Comparison of ENCODE assay signal across 15 cellular contexts in the genomic region with DNA sequence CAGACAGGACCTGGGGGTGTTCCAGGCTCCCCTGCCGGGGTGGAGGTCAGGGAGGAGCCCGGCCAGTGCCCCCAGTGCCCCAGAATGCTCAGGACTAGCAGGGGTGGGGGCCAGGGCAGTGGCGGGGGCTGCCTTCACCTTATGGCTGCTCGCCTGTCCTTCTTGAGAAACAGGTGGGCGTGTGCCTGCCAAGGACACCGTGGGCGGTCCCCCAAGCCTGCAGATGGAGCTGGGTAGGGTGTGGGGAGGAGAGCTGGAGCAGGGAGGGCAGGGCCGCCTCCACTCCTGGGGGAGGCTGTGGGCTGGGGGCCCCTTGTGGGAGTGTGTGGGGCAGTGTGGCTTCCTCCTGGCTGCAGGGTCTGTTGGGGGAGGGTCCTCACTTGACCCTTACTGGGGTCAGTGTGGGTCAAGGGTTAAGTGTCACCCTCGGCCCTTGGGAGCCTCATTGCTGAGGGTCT.
DNase-seq lines count a peak whose midpoint lies in the region; ATAC-seq, FAIRE-seq and TF ChIP-seq lines count a peak whose summit lies in the region.
"Had no signal": no experiment of that assay in that cellular context is flagged by ENCODE, and none has a peak within 500 bp of the region (broad histone marks: within the 10 kb centered on the region; RNA-seq: fewer than 3 reads in every experiment).

No MANE protein-coding gene starts in this region.

- no peaks in the 10 kb centered on the region for H3K9me3 Mint-ChIP-seq in stimulated activated naive CD8-positive, alpha-beta T cell treated with anti-CD3 and anti-CD28 coated beads, Interleukin-15, Interleukin-2, amounts not matched to agents 100 ng/mL and 50 ng/mL, for 24 hours
- no peaks in the 10 kb centered on the region for H3K9me3 Mint-ChIP-seq in mesothelial cell of epicardium

- H2AFZ ChIP-seq in endothelial cell of umbilical vein (ENCODE audit: low read depth, low read length) = no peak overlapping the region

- H3K4me3 Mint-ChIP-seq in stimulated activated naive CD8-positive, alpha-beta T cell treated with anti-CD3 and anti-CD28 coated beads, Interleukin-15, Interleukin-2, amounts not matched to agents 100 ng/mL and 50 ng/mL, for 24 hours = no peak overlapping the region
- no peak overlapping the region for H3K4me3 Mint-ChIP-seq in mesothelial cell of epicardium

- POLR2A ChIA-PET in endothelial cell of umbilical vein (lab: Charles Lee) = interaction anchor here (0.6 kb wide), 1 partner anchor 82 kb away, joined by 11 read pairs; no protein-coding TSS in a partner anchor

- BruUV-seq in endothelial cell of umbilical vein (replicated peaks; lab: Mats Ljungman, UMichigan) = no TSS peak

- TF ChIP-seq CTCF in endothelial cell of umbilical vein (IDR thresholded peaks at IDR 0.05; ENCODE audit: extremely low read depth in 1 of 2, insufficient read depth in 1 of 2, low read depth in 1 of 2, low read length in 2 of 2) = no peak
- TF ChIP-seq CTCF in mesothelial cell of epicardium (IDR thresholded peaks at IDR 0.05; ENCODE audit: unreplicated experiment) = no peak

- CTCF ChIA-PET in endothelial cell of umbilical vein (lab: Charles Lee) = no interaction called here

- H3K9ac ChIP-seq in endothelial cell of umbilical vein (replicated peaks; ENCODE audit: extremely low read depth, insufficient read depth, low read length) = no peak overlapping the region

- H3K27ac ChIP-seq in endothelial cell of umbilical vein (ENCODE audit: insufficient read depth, low read depth, low read length) (no peak overlapping the region), aorta (ENCODE audit: low read depth in 1 of 2, low read length in 2 of 2) (no peak overlapping the region)

- no peaks in the 10 kb centered on the region for H3K9me1 ChIP-seq in endothelial cell of umbilical vein (replicated peaks; ENCODE audit: control insufficient read depth, extremely low read depth, insufficient read depth, low read length)

- no peak overlapping the region for H3K4me3 ChIP-seq in endothelial cell of umbilical vein (replicated peaks in 1 of 3; ENCODE audit: insufficient read depth in 1 of 3, low read depth in 1 of 3, low read length in 3 of 3)
- no peak overlapping the region for H3K4me3 ChIP-seq in aorta (ENCODE audit: low read length in 2 of 2)
- H3K4me3 ChIP-seq: MG63 had no signal

- no peaks in the 10 kb centered on the region for H3K27me3 Mint-ChIP-seq in stimulated activated naive CD8-positive, alpha-beta T cell treated with anti-CD3 and anti-CD28 coated beads, Interleukin-15, Interleukin-2, amounts not matched to agents 100 ng/mL and 50 ng/mL, for 24 hours
- no peaks in the 10 kb centered on the region for H3K27me3 Mint-ChIP-seq in mesothelial cell of epicardium (ENCODE audit: low read depth)

- intact Hi-C loops in endothelial cell of umbilical vein (cut with micrococcal nuclease) = loop anchor here (5.0 kb wide), 1 partner anchor 72 kb away; no protein-coding TSS in a partner anchor
- intact Hi-C loops in aorta (cut with DNase I) = no loop called here

- no peaks in the 10 kb centered on the region for H4K20me1 ChIP-seq in endothelial cell of umbilical vein (replicated peaks; ENCODE audit: control insufficient read depth, extremely low read depth, insufficient read depth, low read length)

- no peak overlapping the region for H3K4me2 ChIP-seq in endothelial cell of umbilical vein (ENCODE audit: insufficient read depth, low read length)

- no peaks in the 10 kb centered on the region for H3K79me2 ChIP-seq in endothelial cell of umbilical vein (ENCODE audit: control insufficient read depth, insufficient read depth, low read length)

- 10 to 17% methylated on average over 9 of the region's 9 CpGs for WGBS in aorta, 2 donors

- no peak for DNase-seq in stimulated activated naive CD8-positive, alpha-beta T cell treated with anti-CD3 and anti-CD28 coated beads, Interleukin-15, Interleukin-2, amounts not matched to agents 100 U/mL and 50 U/mL, for 24 hours
- DNase-seq in endothelial cell of umbilical vein (ENCODE audit: low read depth, low spot score) = peak; percentile 38
- DNase-seq in mesothelial cell of epicardium (ENCODE audit: low spot score in 2 of 2, unreplicated experiment in 2 of 2) = no peak
- DNase-seq in aorta = no peak
- no peak for DNase-seq in GM12892 (ENCODE audit: insufficient read length)
- no peak for DNase-seq in activated gamma-delta T cell treated with Interleukin-2 at 50 U/mL for 16 hours
- no peak for DNase-seq in NCI-H2171 treated with DMSO at 0.1 percent for 48 hours (lab: John Stamatoyannopoulos, UW)
- DNase-seq: activated CD4-positive, alpha-beta T cell treated with anti-CD3 and anti-CD28 coated beads for 4 hours; activated effector memory CD4-positive, alpha-beta T cell treated with Interleukin-2 at 50 U/mL for 16 hours; left colon; MG63; NCI-H526 treated with DMSO at 0.1 percent for 48 hours had no signal

- H3K36me3 ChIP-seq in endothelial cell of umbilical vein (ENCODE audit: control insufficient read depth in 2 of 2, extremely low read depth in 1 of 2, insufficient read depth in 2 of 2, low read length in 2 of 2) (peaks cover 0 to 3% of the 10 kb centered on the region in 2 experiments), aorta (ENCODE audit: control insufficient read depth in 1 of 2, insufficient read depth in 2 of 2, low read length in 1 of 2) (no peaks in the 10 kb centered on the region)
- H3K36me3 ChIP-seq: MG63 had no signal

- H3K36me3 Mint-ChIP-seq in stimulated activated naive CD8-positive, alpha-beta T cell treated with anti-CD3 and anti-CD28 coated beads, Interleukin-15, Interleukin-2, amounts not matched to agents 100 ng/mL and 50 ng/mL, for 24 hours (ENCODE audit: low read depth) = peaks cover 4% of the 10 kb centered on the region
- H3K36me3 Mint-ChIP-seq in mesothelial cell of epicardium = no peaks in the 10 kb centered on the region

- H3K27ac Mint-ChIP-seq in stimulated activated naive CD8-positive, alpha-beta T cell treated with anti-CD3 and anti-CD28 coated beads, Interleukin-15, Interleukin-2, amounts not matched to agents 100 ng/mL and 50 ng/mL, for 24 hours = peak overlapping the region; percentile 91
- peak overlapping the region; percentile 96 for H3K27ac Mint-ChIP-seq in mesothelial cell of epicardium

- H3K9me3 ChIP-seq in endothelial cell of umbilical vein (replicated peaks; ENCODE audit: control insufficient read depth, insufficient read depth, low read length) (no peaks in the 10 kb centered on the region), aorta (ENCODE audit: control insufficient read depth, low read length) (no peaks in the 10 kb centered on the region)
- H3K9me3 ChIP-seq: MG63, thoracic aorta had no signal

- dilution Hi-C loops in endothelial cell of umbilical vein (cut with MboI; ENCODE audit: extremely low pct_ligation_motif_present, low sequenced_read_pairs) = no loop called here

- H3K27me3 ChIP-seq in endothelial cell of umbilical vein (ENCODE audit: control insufficient read depth in 2 of 2, insufficient read depth in 2 of 2, low read length in 2 of 2) (no peaks in the 10 kb centered on the region), aorta (ENCODE audit: control insufficient read depth in 1 of 2, insufficient read depth in 2 of 2, low read length in 1 of 2) (no peaks in the 10 kb centered on the region)
- H3K27me3 ChIP-seq: MG63 had no signal

- peaks cover 40% of the 10 kb centered on the region for H3K4me1 Mint-ChIP-seq in stimulated activated naive CD8-positive, alpha-beta T cell treated with anti-CD3 and anti-CD28 coated beads, Interleukin-15, Interleukin-2, amounts not matched to agents 100 ng/mL and 50 ng/mL, for 24 hours (ENCODE audit: low read depth)
- peaks cover 61% of the 10 kb centered on the region for H3K4me1 Mint-ChIP-seq in mesothelial cell of epicardium

- TF ChIP-seq POLR2A in endothelial cell of umbilical vein (IDR thresholded peaks at IDR 0.05; ENCODE audit: low read depth, low read length) = no peak
- no peak for TF ChIP-seq POLR2A in GM12892 (IDR thresholded peaks at IDR 0.05; ENCODE audit: low read depth, low read length)

- FAIRE-seq in endothelial cell of umbilical vein (lab: Jason Lieb, UNC) (no peak), GM12892 (lab: Jason Lieb, UNC) (no peak)
- FAIRE-seq: colon had no signal

- H3K4me1 ChIP-seq in endothelial cell of umbilical vein (ENCODE audit: control insufficient read depth, extremely low read depth, insufficient read depth, low read length) (no peaks in the 10 kb centered on the region), aorta (ENCODE audit: control insufficient read depth in 1 of 2, insufficient read depth in 2 of 2, low read length in 2 of 2) (no peaks in the 10 kb centered on the region)

- no peak for ATAC-seq in stimulated activated naive CD8-positive, alpha-beta T cell treated with anti-CD3 and anti-CD28 coated beads, Interleukin-15, Interleukin-2, amounts not matched to agents 100 U/mL and 50 U/mL, for 24 hours
- ATAC-seq in aorta (ENCODE audit: low FRiP score) = peak; percentile 42
- ATAC-seq: left colon had no signal

TF ChIP-seq in endothelial cell of umbilical vein, 7 proteins besides CTCF, POLR2A, EP300 and RAD21:
- TF ChIP-seq FOS (IDR thresholded peaks at IDR 0.05; ENCODE audit: borderline replicate concordance, insufficient read depth, low read length) (no peak), MAX (IDR thresholded peaks at IDR 0.05; ENCODE audit: insufficient read depth, insufficient read length) (no peak), JUN (IDR thresholded peaks at IDR 0.05; ENCODE audit: borderline replicate concordance, insufficient read depth, insufficient read length, low read depth) (no peak), MYC (IDR thresholded peaks at IDR 0.05; ENCODE audit: low read depth, low read length) (no peak), GATA2 (IDR thresholded peaks at IDR 0.05; ENCODE audit: insufficient read depth, insufficient read length, low read depth, low read length) (no peak), POLR2AphosphoS5 (IDR thresholded peaks at IDR 0.05; ENCODE audit: insufficient read depth, low read depth, low read length) (no peak)
